Comparison of ENCODE assay signal across 14 cellular contexts in the genomic region with DNA sequence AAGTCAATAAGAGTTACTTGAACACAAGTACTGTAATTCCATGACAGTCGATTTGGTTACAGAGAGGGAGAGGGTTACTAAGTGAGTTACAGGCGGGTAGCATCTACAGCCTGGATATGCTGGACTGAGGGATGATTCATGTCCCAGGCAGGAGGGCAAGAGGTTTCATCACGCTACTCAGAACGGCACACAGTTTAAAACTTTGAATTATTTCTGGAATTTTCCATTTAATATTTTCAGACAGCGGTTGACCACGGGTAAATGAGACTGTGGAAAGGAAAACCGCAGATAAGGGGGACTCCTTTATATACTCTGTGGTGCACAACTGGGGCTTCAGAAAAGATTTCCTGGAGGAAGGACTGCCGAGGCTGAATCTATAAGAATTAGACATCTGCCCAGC. TPM values are rescaled to one million over a fixed set of nuclear protein-coding genes. Genes with fewer than 3 reads are reported as not detected.
A peak's percentile ranks its signal among the peaks of the same experiment; 100 is the strongest.
DNase-seq lines count a peak whose midpoint lies in the region; ATAC-seq, FAIRE-seq and TF ChIP-seq lines count a peak whose summit lies in the region.
"Had no signal": no experiment of that assay in that cellular context is flagged by ENCODE, and none has a peak within 500 bp of the region (broad histone marks: within the 10 kb centered on the region; RNA-seq: fewer than 3 reads in every experiment).

No MANE protein-coding gene starts in this region.

- no peaks in the 10 kb centered on the region for H3K36me3 ChIP-seq in astrocyte (ENCODE audit: insufficient read depth, low read length)
- H3K36me3 ChIP-seq: BE2C, thyroid gland had no signal

- peak overlapping the region; percentile 47 for H3K4me3 Mint-ChIP-seq in astrocyte (ENCODE audit: unreplicated experiment)
- H3K4me3 Mint-ChIP-seq in stimulated activated naive CD8-positive, alpha-beta T cell treated with anti-CD3 and anti-CD28 coated beads, Interleukin-15, amount 100 ng/mL, for 72 hours: no peak overlapping the region
- H3K4me3 Mint-ChIP-seq: activated naive CD4-positive, alpha-beta T cell treated with anti-CD3 and anti-CD28 coated beads for 36 hours had no signal

- no peaks in the 10 kb centered on the region for H3K9me3 Mint-ChIP-seq in astrocyte (ENCODE audit: unreplicated experiment)
- no peaks in the 10 kb centered on the region for H3K9me3 Mint-ChIP-seq in stimulated activated naive CD8-positive, alpha-beta T cell treated with anti-CD3 and anti-CD28 coated beads, Interleukin-15, amount 100 ng/mL, for 72 hours
- H3K9me3 Mint-ChIP-seq: activated naive CD4-positive, alpha-beta T cell treated with anti-CD3 and anti-CD28 coated beads for 36 hours had no signal

- peaks cover 11% of the 10 kb centered on the region for H3K36me3 Mint-ChIP-seq in astrocyte (ENCODE audit: low read depth, unreplicated experiment)

- peaks cover 36% of the 10 kb centered on the region for H3K4me1 ChIP-seq in astrocyte (ENCODE audit: insufficient read depth, low read length)
- H3K4me1 ChIP-seq: thyroid gland had no signal

- peaks cover 57% of the 10 kb centered on the region for H3K4me1 Mint-ChIP-seq in astrocyte (ENCODE audit: low read depth, unreplicated experiment)
- peaks cover 50% of the 10 kb centered on the region for H3K4me1 Mint-ChIP-seq in stimulated activated naive CD8-positive, alpha-beta T cell treated with anti-CD3 and anti-CD28 coated beads, Interleukin-15, amount 100 ng/mL, for 72 hours

- no peak overlapping the region for H2AFZ ChIP-seq in astrocyte (ENCODE audit: low read depth, low read length)

- peak overlapping the region; percentile 77 for H3K27ac Mint-ChIP-seq in astrocyte (ENCODE audit: unreplicated experiment)
- H3K27ac Mint-ChIP-seq in stimulated activated naive CD8-positive, alpha-beta T cell treated with anti-CD3 and anti-CD28 coated beads, Interleukin-15, amount 100 ng/mL, for 72 hours: no peak overlapping the region
- H3K27ac Mint-ChIP-seq: activated naive CD4-positive, alpha-beta T cell treated with anti-CD3 and anti-CD28 coated beads for 36 hours had no signal

- no peak overlapping the region for H3K4me3 ChIP-seq in astrocyte (ENCODE audit: insufficient read depth, low read depth, low read length)
- H3K4me3 ChIP-seq: thyroid gland had no signal

- FAIRE-seq in HTR-8/SVneo (lab: Jason Lieb, UNC): no peak
- peak; percentile 87 for FAIRE-seq in astrocyte (lab: Jason Lieb, UNC)

- peak overlapping the region; percentile 70 for H3K4me2 ChIP-seq in astrocyte (ENCODE audit: low read length)

- H3K9me3 ChIP-seq in astrocyte (ENCODE audit: insufficient read depth, low read depth, low read length): no peaks in the 10 kb centered on the region
- H3K9me3 ChIP-seq: BE2C, thyroid gland had no signal

- H3K79me2 ChIP-seq in astrocyte (ENCODE audit: insufficient read depth, low read length): no peaks in the 10 kb centered on the region

- DNase-seq in AG08396 (ENCODE audit: low spot score) (peak; percentile 55), HTR-8/SVneo (ENCODE audit: insufficient read length, low spot score) (peak; percentile 11), astrocyte (ENCODE audit: low read depth) (peak; percentile 94), kidney tubule cell (ENCODE audit: low spot score) (peak; percentile 16), iPS-NIHi11 (ENCODE audit: low spot score) (no peak), COLO829 (ENCODE audit: low spot score) (no peak)
- no peak for DNase-seq in stimulated activated naive CD8-positive, alpha-beta T cell treated with anti-CD3 and anti-CD28 coated beads, Interleukin-15, amount 100 ng/mL, for 72 hours
- DNase-seq: activated naive CD4-positive, alpha-beta T cell treated with anti-CD3 and anti-CD28 coated beads for 36 hours; BE2C; DND-41; Karpas-422; NCI-H1694; thyroid gland had no signal

- H3K27me3 Mint-ChIP-seq in astrocyte (ENCODE audit: low read depth, unreplicated experiment): no peaks in the 10 kb centered on the region
- H3K27me3 Mint-ChIP-seq in stimulated activated naive CD8-positive, alpha-beta T cell treated with anti-CD3 and anti-CD28 coated beads, Interleukin-15, amount 100 ng/mL, for 72 hours: no peaks in the 10 kb centered on the region

- H3K27me3 ChIP-seq in astrocyte (ENCODE audit: insufficient read depth, low read length): no peaks in the 10 kb centered on the region
- H3K27me3 ChIP-seq: BE2C, thyroid gland had no signal

- H4K20me1 ChIP-seq in astrocyte (ENCODE audit: insufficient read depth, low read length): peaks cover 92% of the 10 kb centered on the region

- H3K9ac ChIP-seq in astrocyte (ENCODE audit: low read length): peak overlapping the region; percentile 1

- TF ChIP-seq CTCF in astrocyte (IDR thresholded peaks at IDR 0.05; ENCODE audit: insufficient read depth, low read depth, low read length): no peak

- ATAC-seq in HG02759 (IDR thresholded peaks at IDR 0.05; ENCODE audit: unreplicated experiment): no peak
- no peak for ATAC-seq in stimulated activated naive CD8-positive, alpha-beta T cell treated with anti-CD3 and anti-CD28 coated beads, Interleukin-15, amount 100 ng/mL, for 72 hours

- peak overlapping the region; percentile 49 for H3K27ac ChIP-seq in astrocyte (ENCODE audit: low read depth, low read length)
- H3K27ac ChIP-seq: thyroid gland had no signal

RNA-seq across cellular contexts. Expression of a gene that starts 25.7 kb away (rescaled TPM):
- total RNA-seq in astrocyte: 4.4 and 4.5 TPM in 2 replicates

Comparison
In these comparisons a context has a peak if more than half of its experiments do, and no peak if none do; other contexts are left out.
1. DNase-seq: peak in AG08396 (single experiment), HTR-8/SVneo (single experiment), astrocyte (single experiment) and kidney tubule cell (single experiment); none in iPS-NIHi11 (single experiment), COLO829 (single experiment) and stimulated activated naive CD8-positive, alpha-beta T cell treated with anti-CD3 and anti-CD28 coated beads, Interleukin-15, amount 100 ng/mL, for 72 hours (0 of 2).